ENCODE assay signal across 9 cellular contexts in the genomic region with DNA sequence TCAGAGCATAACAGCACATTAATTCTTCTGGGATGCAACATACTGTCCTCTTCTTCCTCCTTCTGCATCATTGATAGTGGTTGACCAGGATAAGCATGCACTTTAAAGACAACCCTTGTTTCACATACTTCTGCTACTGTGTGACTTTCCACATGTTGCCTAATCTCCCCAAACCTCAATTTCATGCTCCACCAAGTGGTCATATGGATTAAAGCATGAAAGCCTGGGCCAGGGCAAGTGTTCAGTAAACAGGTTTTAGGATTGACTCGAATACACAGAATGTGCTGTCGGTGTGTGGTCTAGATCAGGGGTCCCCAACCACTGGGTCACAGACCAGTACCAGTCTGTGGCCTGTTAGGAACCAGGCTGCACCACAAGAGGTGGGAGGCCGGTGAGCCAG. TPM values are rescaled to one million over a fixed set of nuclear protein-coding genes. Genes with fewer than 3 reads are reported as not detected.
A peak's percentile ranks its signal among the peaks of the same experiment; 100 is the strongest.
DNase-seq lines count a peak whose midpoint lies in the region; ATAC-seq, FAIRE-seq and TF ChIP-seq lines count a peak whose summit lies in the region.
"Had no signal": no experiment of that assay in that cellular context is flagged by ENCODE, and none has a peak within 500 bp of the region (broad histone marks: within the 10 kb centered on the region; RNA-seq: fewer than 3 reads in every experiment).

No MANE protein-coding gene starts in this region.

- TF ChIP-seq CTCF in GM12865 (IDR thresholded peaks at IDR 0.05; ENCODE audit: insufficient read depth, low read depth, low read length, missing control alignments) (peak; percentile 36), GM12878 (IDR thresholded peaks at IDR 0.05 in 2 of 3, conservative IDR thresholded peaks at IDR 0.05 in 1 of 3; ENCODE audit: control insufficient read depth in 2 of 3, extremely low read depth in 1 of 3, insufficient read depth in 1 of 3, low read depth in 3 of 3, low read length in 3 of 3) (peak; percentile 30 to 49 (median 48); a peak in 5 of 6 replicates)

- POLR2A ChIA-PET in GM12878 (lab: Charles Lee): no interaction called here

- intact Hi-C loops in GM12878 (cut with micrococcal nuclease; ENCODE audit: unreplicated experiment): loop anchor here (1.0 kb wide), 1 partner anchor 336 kb away; no protein-coding TSS in a partner anchor
- intact Hi-C loops in posterior vena cava (cut with DNase I): loop anchor here in 1 of 2 donors (5.0 kb wide), 1 partner anchor 335 kb away; no protein-coding TSS in a partner anchor

- H3K4me1 Mint-ChIP-seq in T-helper 17 cell: peaks cover 2% of the 10 kb centered on the region
- H3K4me1 Mint-ChIP-seq: naive B cell had no signal

- H3K27me3 Mint-ChIP-seq in T-helper 17 cell: peaks cover 19% of the 10 kb centered on the region

- no peak overlapping the region for H3K4me2 ChIP-seq in GM12878 (ENCODE audit: control insufficient read depth, insufficient read depth)

- in situ Hi-C loops in GM12878 (cut with MboI): loop anchor here (25.0 kb wide), 1 partner anchor 840 kb away; no protein-coding TSS in a partner anchor

- H3K9ac ChIP-seq in GM12878 (ENCODE audit: control insufficient read depth, insufficient read depth, low read length): no peak overlapping the region

- no peak overlapping the region for H2AFZ ChIP-seq in GM12878 (ENCODE audit: control insufficient read depth, low read depth, low read length)

- H3K27ac ChIP-seq in GM12878 (ENCODE audit: control insufficient read depth, insufficient read depth): no peak overlapping the region

- no peaks in the 10 kb centered on the region for H3K9me3 ChIP-seq in GM12878 (replicated peaks; ENCODE audit: control insufficient read depth, insufficient read depth, low read length)
- no peaks in the 10 kb centered on the region for H3K9me3 ChIP-seq in T-helper 17 cell (ENCODE audit: control insufficient read depth, low read length, poor library complexity, severe bottlenecking)

- no peak overlapping the region for H3K4me3 ChIP-seq in GM12865 (ENCODE audit: low read depth, low read length)
- H3K4me3 ChIP-seq in GM12878: no peak overlapping the region

- CTCF ChIA-PET in GM12878 (lab: Yijun Ruan, JAX): interaction anchor here (0.7 to 5.3 kb wide), 4 partner anchors 12 to 521 kb away, joined by 3 to 41 read pairs (median 4); no protein-coding TSS in a partner anchor

- no peaks in the 10 kb centered on the region for H3K79me2 ChIP-seq in GM12878 (ENCODE audit: control insufficient read depth, insufficient read depth, low read length)

- DNase-seq in GM12865 (ENCODE audit: low read depth) (peak; percentile 47), NCI-H1105 (lab: John Stamatoyannopoulos, UW) (peak; percentile 38), GM12878 (ENCODE audit: low read depth, low spot score) (no peak), left kidney (ENCODE audit: low read depth, low spot score) (peak; percentile 59), T-helper 17 cell (no peak), posterior vena cava (ENCODE audit: low spot score) (no peak), NCI-H345 treated with DMSO at 0.1 percent for 48 hours (lab: John Stamatoyannopoulos, UW; ENCODE audit: unreplicated experiment) (no peak)
- DNase-seq: naive B cell had no signal

- H3K4me1 ChIP-seq in GM12878 (ENCODE audit: control insufficient read depth, insufficient read depth, low read length): no peaks in the 10 kb centered on the region

- FAIRE-seq in GM12878 (lab: Jason Lieb, UNC): peak; percentile 72

- 11% methylated on average over 3 of the region's 3 CpGs for WGBS in GM12878 (ENCODE audit: insufficient coverage, insufficient replicate concordance, low lambda C conversion rate, missing lambda C conversion rate)

- TF ChIP-seq POLR2A in GM12878 (IDR thresholded peaks at IDR 0.05; ENCODE audit: low read depth, low read length): no peak

- H3K27ac Mint-ChIP-seq in T-helper 17 cell: no peak overlapping the region

- peak; percentile 75 for ATAC-seq in GM12878
- ATAC-seq in T-helper 17 cell: no peak
- no peak for ATAC-seq in HG03457 (IDR thresholded peaks at IDR 0.05; ENCODE audit: unreplicated experiment)

- no peak for TF ChIP-seq EP300 in GM12878 (IDR thresholded peaks at IDR 0.05; ENCODE audit: borderline replicate concordance in 1 of 2, control insufficient read depth in 1 of 2, low read depth in 2 of 2, low read length in 2 of 2)

- no TSS peak for BruUV-seq in GM12878 (replicated peaks; lab: Mats Ljungman, UMichigan)

- no peaks in the 10 kb centered on the region for H4K20me1 ChIP-seq in GM12878 (ENCODE audit: control insufficient read depth, insufficient read depth)

- peaks cover 2% of the 10 kb centered on the region for H3K36me3 Mint-ChIP-seq in T-helper 17 cell (ENCODE audit: low read depth)
- H3K36me3 Mint-ChIP-seq: naive B cell had no signal

- RAD21 ChIA-PET in GM12878 (lab: Charles Lee; ENCODE audit: unreplicated experiment): interaction anchor here (1.0 kb wide), 1 partner anchor 9 kb away, joined by 3 read pairs; no protein-coding TSS in a partner anchor

- H3K36me3 ChIP-seq in GM12878 (ENCODE audit: control insufficient read depth in 2 of 2, insufficient read depth in 2 of 2, low read length in 1 of 2): no peaks in the 10 kb centered on the region

- SMC1A ChIA-PET in GM12878 (lab: Charles Lee; ENCODE audit: uncharacterized antibody, unreplicated experiment): interaction anchor here (1.2 to 1.9 kb wide), 2 partner anchors 335 to 645 kb away, joined by 3 to 12 read pairs; no protein-coding TSS in a partner anchor

- H3K27me3 ChIP-seq in GM12878 (replicated peaks in 1 of 2; ENCODE audit: control insufficient read depth in 2 of 2, insufficient read depth in 2 of 2, low read length in 1 of 2): no peaks in the 10 kb centered on the region; a peak in 1 of 4 replicates

- TF ChIP-seq RAD21 in GM12878 (IDR thresholded peaks at IDR 0.05; ENCODE audit: insufficient read depth, low read depth, low read length): peak; percentile 70

- H3K4me3 Mint-ChIP-seq in T-helper 17 cell: no peak overlapping the region
- H3K4me3 Mint-ChIP-seq: naive B cell had no signal

TF ChIP-seq in GM12878, 131 proteins besides CTCF, POLR2A, EP300 and RAD21:
- TF ChIP-seq SMC3 (IDR thresholded peaks at IDR 0.05; ENCODE audit: borderline replicate concordance, low read length): peak; percentile 63
- TF ChIP-seq SRF (IDR thresholded peaks at IDR 0.05; ENCODE audit: low read depth in 2 of 2, low read length in 2 of 2): no peak
- TF ChIP-seq GATAD2B (conservative IDR thresholded peaks at IDR 0.05; ENCODE audit: low read depth): no peak
- TF ChIP-seq TCF12 (IDR thresholded peaks at IDR 0.05; ENCODE audit: low read depth, low read length): no peak
- TF ChIP-seq TBL1XR1 (IDR thresholded peaks at IDR 0.05; ENCODE audit: low read depth, low read length): no peak

RNA-seq across cellular contexts. Expression of a gene that starts 22.5 kb away (rescaled TPM):
- total RNA-seq in GM12878 (2013; cell fraction: nucleolus; rRNA removed): 0.84 TPM in 1 of 2 replicates, not detected in the other
- total RNA-seq in GM12878 (2014; rRNA removed) (9.3 and 11.3 TPM in 2 replicates), GM12878 (2014; rRNA removed; fragmentation: Illumina TruSeq; extraction: Trizol) (2.7 and 4.1 TPM in 2 replicates), GM12878 (2021) (7.1 and 8.3 TPM in 2 replicates), T-helper 17 cell (1 to 10 TPM; 1.2 to 1.5 TPM), posterior vena cava (not detected)
- polyA plus RNA-seq in GM12878 (2011; ENCODE audit: low read depth): 13.9 TPM
- polyA plus RNA-seq in GM12878 (2011; rRNA removed) (9.1 and 10.4 TPM in 2 replicates), GM12878 (2014; fragmentation: Illumina TruSeq; extraction: Trizol) (2.2 TPM in 1 of 2 replicates, not detected in the other), GM12878 (2014; fragmentation: Nextera tagmentation; extraction: Ambion mirVana) (1 to 10 TPM; 1.5 to 6.1 TPM), GM12878 (2014; rRNA removed) (7.4 and 11.5 TPM in 2 replicates), GM12878 (2016; fragmentation: Nextera tagmentation; extraction: Ambion mirVana) (10 to 100 TPM; 15.9 to 20.4 TPM)
- polyA plus RNA-seq in GM12878 (2011; cell fraction: cytosol; rRNA removed): 13.4 and 16.3 TPM in 2 replicates
- 8.1 TPM in 2 replicates for polyA plus RNA-seq in GM12878 (2011; cell fraction: nucleus; rRNA removed)
- 9.1 and 10.0 TPM in 2 replicates for polyA plus RNA-seq in GM12878 (2012)
- polyA minus RNA-seq in GM12878 (2011; rRNA and poly(A)+ RNA removed): 4.4 and 5.1 TPM in 2 replicates
- polyA minus RNA-seq in GM12878 (2011; cell fraction: cytosol; rRNA and poly(A)+ RNA removed): not detected in 2 replicates
- polyA minus RNA-seq in GM12878 (2011; cell fraction: nucleus; rRNA and poly(A)+ RNA removed): 1.3 and 1.8 TPM in 2 replicates

Comparison
In these comparisons a context has a peak if more than half of its experiments do, and no peak if none do; other contexts are left out.
1. DNase-seq: peak in GM12865 (single experiment), NCI-H1105 (single experiment) and left kidney (single experiment); none in GM12878 (single experiment), T-helper 17 cell (0 of 3), posterior vena cava (single experiment) and NCI-H345 treated with DMSO at 0.1 percent for 48 hours (single experiment).